1 cellular context compared by ENCODE assay signal in genomic region chr1:60965280-60965854, GRCh38.
A peak's percentile ranks its signal among the peaks of the same experiment; 100 is the strongest.
TF ChIP-seq lines count a peak whose summit lies in the region.

No MANE protein-coding gene starts in this region.

TF ChIP-seq in K562, 482 proteins besides CTCF, POLR2A, EP300 and RAD21 (continued from another document):
- TF ChIP-seq KDM2B (CRISPR knock-in tag; IDR thresholded peaks at IDR 0.05) (no peak), TBP (optimal IDR thresholded peaks at IDR 0.05; ENCODE audit: low read depth, low read length) (no peak), CBX1 (IDR thresholded peaks at IDR 0.05; ENCODE audit: low read depth) (peak; percentile 90), ARID3A (IDR thresholded peaks at IDR 0.05; ENCODE audit: borderline replicate concordance, low read depth, low read length) (no peak), TRIM28 (IDR thresholded peaks at IDR 0.05) (peak; percentile 93), MCM3 (IDR thresholded peaks at IDR 0.05) (no peak), ZNF24 (IDR thresholded peaks at IDR 0.05) (no peak), HNRNPUL1 (IDR thresholded peaks at IDR 0.05; ENCODE audit: low read length) (no peak), ZNF778 (CRISPR knock-in tag; IDR thresholded peaks at IDR 0.05) (no peak), ZBTB8A (IDR thresholded peaks at IDR 0.05; ENCODE audit: partially characterized antibody) (no peak), CBX5 (IDR thresholded peaks at IDR 0.05; ENCODE audit: borderline replicate concordance, low read depth) (peak; percentile 97), ZFP36 (IDR thresholded peaks at IDR 0.05; ENCODE audit: low read depth, low read length, partially characterized antibody) (peak; percentile 87), SFPQ (IDR thresholded peaks at IDR 0.05; ENCODE audit: low read depth, low read length) (no peak), HOMEZ (CRISPR knock-in tag; IDR thresholded peaks at IDR 0.05) (no peak), SP2 (IDR thresholded peaks at IDR 0.05; ENCODE audit: extremely low read depth, low read depth, low read length, poor library complexity, severe bottlenecking) (no peak), GABPA (tag; conservative IDR thresholded peaks at IDR 0.05; ENCODE audit: low read depth) (no peak), NFYB (IDR thresholded peaks at IDR 0.05; ENCODE audit: extremely low read depth, insufficient read length) (no peak), CEBPZ (IDR thresholded peaks at IDR 0.05; ENCODE audit: borderline replicate concordance, low read depth, low read length) (peak; percentile 65; the same call in 1 of the 2 replicates), ZNF165 (CRISPR knock-in tag; IDR thresholded peaks at IDR 0.05; ENCODE audit: borderline replicate concordance) (no peak), HLTF (IDR thresholded peaks at IDR 0.05) (0 out of 2 replicates have a peak, but pooled peaks have one; percentile 35), NCOA4 (IDR thresholded peaks at IDR 0.05; ENCODE audit: partially characterized antibody) (no peak), CBFA2T2 (conservative IDR thresholded peaks at IDR 0.05) (no peak), ZNF174 (CRISPR knock-in tag; IDR thresholded peaks at IDR 0.05) (no peak), TAF1 (IDR thresholded peaks at IDR 0.05; ENCODE audit: control insufficient read depth, extremely low read depth, insufficient read depth, low read length, severe bottlenecking) (no peak), KLF1 (tag; IDR thresholded peaks at IDR 0.05) (no peak), MEF2A (IDR thresholded peaks at IDR 0.05; ENCODE audit: control insufficient read depth, low read depth, low read length) (no peak), HDAC2 (IDR thresholded peaks at IDR 0.05) (no peak), ZNF280A (IDR thresholded peaks at IDR 0.05; ENCODE audit: low read depth, partially characterized antibody) (peak; percentile 94), CEBPB (tag; IDR thresholded peaks at IDR 0.05) (no peak), BMI1 (IDR thresholded peaks at IDR 0.05; ENCODE audit: low read length) (no peak), RBM17 (IDR thresholded peaks at IDR 0.05; ENCODE audit: borderline replicate concordance, low read depth, low read length) (no peak)
